In genomic region chr3:114671741-114672510, GRCh38 we compare ENCODE assay signal across 16 cellular contexts.
A peak's percentile ranks its signal among the peaks of the same experiment; 100 is the strongest.
DNase-seq lines count a peak whose midpoint lies in the region; ATAC-seq and TF ChIP-seq lines count a peak whose summit lies in the region.
"Had no signal": no experiment of that assay in that cellular context is flagged by ENCODE, and none has a peak within 500 bp of the region (broad histone marks: within the 10 kb centered on the region; RNA-seq: fewer than 3 reads in every experiment).

No MANE protein-coding gene starts in this region.

- peaks cover 8% of the 10 kb centered on the region for H3K4me1 Mint-ChIP-seq in Calu3 (ENCODE audit: low read depth, unreplicated experiment)

- no peak overlapping the region for H3K27ac Mint-ChIP-seq in Calu3 (ENCODE audit: unreplicated experiment)
- H3K27ac Mint-ChIP-seq: B cell; CD4-positive, alpha-beta T cell; IgD-negative memory B cell had no signal

- no peak for ATAC-seq in HG03432 (IDR thresholded peaks at IDR 0.05; ENCODE audit: unreplicated experiment)

- intact Hi-C loops in posterior cingulate gyrus (cut with DNase I) (no loop called here), Calu3 (cut with micrococcal nuclease; ENCODE audit: unreplicated experiment) (no loop called here)

- no peak for TF ChIP-seq CTCF in Calu3 (IDR thresholded peaks at IDR 0.05; ENCODE audit: unreplicated experiment)

- DNase-seq in ELR (ENCODE audit: low read depth) (peak; percentile 16), LHCN-M2 (ENCODE audit: low read depth) (peak; percentile 83), astrocyte of the hippocampus (ENCODE audit: low read depth, low spot score) (peak; percentile 25), myocyte (ENCODE audit: low read depth) (peak; percentile 79), posterior cingulate gyrus (no peak), Calu3 (no peak)
- DNase-seq in effector CD8-positive, alpha-beta T cell (lab: John Stamatoyannopoulos, UW), result no peak
- DNase-seq: C1 segment of cervical spinal cord; CD4-positive, alpha-beta T cell; DMS79; EL; GDM1; H7 had no signal

- no peaks in the 10 kb centered on the region for H3K9me3 Mint-ChIP-seq in Calu3 (ENCODE audit: low read depth, unreplicated experiment)
- H3K9me3 Mint-ChIP-seq: CD4-positive, alpha-beta T cell; IgD-negative memory B cell had no signal

- no peak overlapping the region for H3K4me3 Mint-ChIP-seq in Calu3 (ENCODE audit: low read depth, unreplicated experiment)
- H3K4me3 Mint-ChIP-seq: B cell; CD4-positive, alpha-beta T cell; IgD-negative memory B cell had no signal

- BruUV-seq in Calu3 (replicated peaks; lab: Mats Ljungman, UMichigan), result no TSS peak

- CTCF ChIA-PET in Calu3 (lab: Charles Lee), result interaction anchor here (0.6 kb wide), 1 partner anchor 288 kb away, joined by 7 read pairs; no protein-coding TSS in a partner anchor

- H3K36me3 Mint-ChIP-seq in Calu3 (ENCODE audit: insufficient read depth, unreplicated experiment), result no peaks in the 10 kb centered on the region

- no peaks in the 10 kb centered on the region for H3K27me3 Mint-ChIP-seq in Calu3 (ENCODE audit: unreplicated experiment)
- H3K27me3 Mint-ChIP-seq: B cell; CD4-positive, alpha-beta T cell; IgD-negative memory B cell had no signal

Comparison
In these comparisons a context has a peak if more than half of its experiments do, and no peak if none do; other contexts are left out.
1. DNase-seq: peak in ELR (single experiment), LHCN-M2 (single experiment), astrocyte of the hippocampus (single experiment) and myocyte (single experiment); none in posterior cingulate gyrus (0 of 10), Calu3 (single experiment) and effector CD8-positive, alpha-beta T cell (single experiment).